9 cellular contexts compared by ENCODE assay signal in genomic region chr5:7850241-7850532, GRCh38. TPM values are rescaled to one million over a fixed set of nuclear protein-coding genes. Genes with fewer than 3 reads are reported as not detected.
A peak's percentile ranks its signal among the peaks of the same experiment; 100 is the strongest.
DNase-seq lines count a peak whose midpoint lies in the region; ATAC-seq and TF ChIP-seq lines count a peak whose summit lies in the region.
"Had no signal": no experiment of that assay in that cellular context is flagged by ENCODE, and none has a peak within 500 bp of the region (broad histone marks: within the 10 kb centered on the region; RNA-seq: fewer than 3 reads in every experiment).

No MANE protein-coding gene starts in this region.

- POLR2A ChIA-PET in activated CD8-positive, alpha-beta T cell treated with anti-CD3 and anti-CD28 coated beads, Interleukin-2, amount 10 ng/mL, durations not matched to agents 7 days and 5 days (lab: Charles Lee) = no interaction called here

- CTCF ChIA-PET in activated CD8-positive, alpha-beta T cell treated with anti-CD3 and anti-CD28 coated beads, Interleukin-2, amount 10 ng/mL, durations not matched to agents 7 days and 5 days (lab: Charles Lee) = no interaction called here

- H3K4me3 Mint-ChIP-seq in activated CD8-positive, alpha-beta T cell treated with anti-CD3 and anti-CD28 coated beads, Interleukin-2, amount 10 ng/mL, durations not matched to agents 7 days and 5 days = peak overlapping the region; percentile 39
- H3K4me3 Mint-ChIP-seq in progenitor cell of endocrine pancreas (ENCODE audit: low read depth) = peak overlapping the region; percentile 83

- TF ChIP-seq CTCF in heart left ventricle (IDR thresholded peaks at IDR 0.05) = no peak
- TF ChIP-seq CTCF in progenitor cell of endocrine pancreas (IDR thresholded peaks at IDR 0.05; ENCODE audit: unreplicated experiment) = no peak

- H3K4me1 Mint-ChIP-seq in activated CD8-positive, alpha-beta T cell treated with anti-CD3 and anti-CD28 coated beads, Interleukin-2, amount 10 ng/mL, durations not matched to agents 7 days and 5 days (ENCODE audit: low read depth) = peaks cover 19% of the 10 kb centered on the region
- H3K4me1 Mint-ChIP-seq in progenitor cell of endocrine pancreas (ENCODE audit: low read depth) = peaks cover 14% of the 10 kb centered on the region

- peaks cover 25% of the 10 kb centered on the region for H3K27me3 Mint-ChIP-seq in activated CD8-positive, alpha-beta T cell treated with anti-CD3 and anti-CD28 coated beads, Interleukin-2, amount 10 ng/mL, durations not matched to agents 7 days and 5 days (ENCODE audit: low read depth)
- H3K27me3 Mint-ChIP-seq in progenitor cell of endocrine pancreas = peaks cover 11% of the 10 kb centered on the region

- DNase-seq in DMS79 (lab: John Stamatoyannopoulos, UW) = peak; percentile 39
- no peak for DNase-seq in activated CD8-positive, alpha-beta T cell treated with anti-CD3 and anti-CD28 coated beads, Interleukin-2, amount 10 ng/mL, durations not matched to agents 7 days and 5 days
- DNase-seq in heart left ventricle = peak in 1 of 5 donors; percentile 59
- no peak for DNase-seq in progenitor cell of endocrine pancreas (ENCODE audit: low spot score, unreplicated experiment)
- no peak for DNase-seq in AML-193 (lab: John Stamatoyannopoulos, UW)
- DNase-seq in NCI-H510A treated with DMSO at 0.1 percent for 48 hours (lab: John Stamatoyannopoulos, UW) = no peak
- DNase-seq in NCI-H2196 treated with DMSO at 0.1 percent for 48 hours (lab: John Stamatoyannopoulos, UW; ENCODE audit: unreplicated experiment) = no peak

- intact Hi-C loops in heart left ventricle (cut with DNase I) = loop anchor here in 3 of 10 donors (5.0 to 10.0 kb wide), 2 partner anchors 1083 to 1085 kb away; no protein-coding TSS in a partner anchor

- H3K36me3 ChIP-seq in heart left ventricle = no peaks in the 10 kb centered on the region
- H3K36me3 ChIP-seq: SJSA1 had no signal

- peaks cover 0 to 20% (median 9%) of the 10 kb centered on the region in 12 donors for H3K4me1 ChIP-seq in heart left ventricle

- H3K36me3 Mint-ChIP-seq in activated CD8-positive, alpha-beta T cell treated with anti-CD3 and anti-CD28 coated beads, Interleukin-2, amount 10 ng/mL, durations not matched to agents 7 days and 5 days (ENCODE audit: low read depth) = peaks cover 1% of the 10 kb centered on the region
- peaks cover 2% of the 10 kb centered on the region for H3K36me3 Mint-ChIP-seq in progenitor cell of endocrine pancreas (ENCODE audit: insufficient read depth)

- peaks cover 0 to 40% (median 28%) of the 10 kb centered on the region in 9 donors for H3K27me3 ChIP-seq in heart left ventricle

- no peaks in the 10 kb centered on the region for H3K9me3 ChIP-seq in heart left ventricle

- no peaks in the 10 kb centered on the region for H3K9me3 Mint-ChIP-seq in activated CD8-positive, alpha-beta T cell treated with anti-CD3 and anti-CD28 coated beads, Interleukin-2, amount 10 ng/mL, durations not matched to agents 7 days and 5 days (ENCODE audit: insufficient read depth)
- H3K9me3 Mint-ChIP-seq in progenitor cell of endocrine pancreas (ENCODE audit: low read depth) = no peaks in the 10 kb centered on the region

- 0 to 2% (median 1%) methylated on average over 8 to 15 of the region's 15 CpGs for WGBS in heart left ventricle, 4 donors

- H3K27ac Mint-ChIP-seq in activated CD8-positive, alpha-beta T cell treated with anti-CD3 and anti-CD28 coated beads, Interleukin-2, amount 10 ng/mL, durations not matched to agents 7 days and 5 days = no peak overlapping the region
- peak overlapping the region; percentile 79 for H3K27ac Mint-ChIP-seq in progenitor cell of endocrine pancreas

- H3K4me3 ChIP-seq in heart left ventricle = peak overlapping the region; percentile 7 to 60 (median 52)

- H3K27ac ChIP-seq in heart left ventricle = no peak overlapping the region
- H3K27ac ChIP-seq: SJSA1 had no signal

- peak; percentile 38 for ATAC-seq in activated CD8-positive, alpha-beta T cell treated with anti-CD3 and anti-CD28 coated beads, Interleukin-2, amount 10 ng/mL, durations not matched to agents 7 days and 5 days
- ATAC-seq in heart left ventricle (peak in 3 of 4 donors; percentile 6 to 25 (median 6)), HG03442 (IDR thresholded peaks at IDR 0.05; ENCODE audit: unreplicated experiment) (no peak)

- TF ChIP-seq POLR2A in heart left ventricle (IDR thresholded peaks at IDR 0.05) = no peak

RNA-seq across cellular contexts. Expression of gene CFAP90, which starts 0.7 kb away (rescaled TPM):
- total RNA-seq in activated CD8-positive, alpha-beta T cell treated with anti-CD3 and anti-CD28 coated beads, Interleukin-2, amount 10 ng/mL, durations not matched to agents 7 days and 5 days = not detected
- total RNA-seq in heart left ventricle (not detected), progenitor cell of endocrine pancreas (2.1 and 2.8 TPM in 2 replicates)
- polyA plus RNA-seq in heart left ventricle = not detected
- total RNA-seq: SJSA1 had no signal

RNA-seq across cellular contexts. Expression of gene FASTKD3, which starts 18.6 kb away (rescaled TPM):
- 10 to 100 TPM; 10.8 to 13.8 TPM for total RNA-seq in activated CD8-positive, alpha-beta T cell treated with anti-CD3 and anti-CD28 coated beads, Interleukin-2, amount 10 ng/mL, durations not matched to agents 7 days and 5 days
- total RNA-seq in heart left ventricle (1 to 10 TPM; 4.3 to 7.4 (median 5.8) TPM), progenitor cell of endocrine pancreas (9.4 and 11.1 TPM in 2 replicates)
- 10 to 100 TPM in 1 of 2 donors, 1 to 10 TPM in 1; 6.1 to 11.5 TPM for polyA plus RNA-seq in heart left ventricle

RNA-seq across cellular contexts. Expression of gene MTRR, which starts 18.8 kb away (rescaled TPM):
- 10 to 100 TPM; 39.1 to 49.7 TPM for total RNA-seq in activated CD8-positive, alpha-beta T cell treated with anti-CD3 and anti-CD28 coated beads, Interleukin-2, amount 10 ng/mL, durations not matched to agents 7 days and 5 days
- total RNA-seq in heart left ventricle (10 to 100 TPM; 23.5 to 42.2 (median 29.0) TPM), progenitor cell of endocrine pancreas (49.0 and 49.3 TPM in 2 replicates)
- polyA plus RNA-seq in heart left ventricle = 10 to 100 TPM in 1 of 2 donors, 1 to 10 TPM in 1; 9.5 to 23.9 TPM
